18 cellular contexts compared by ENCODE assay signal in the genomic region with DNA sequence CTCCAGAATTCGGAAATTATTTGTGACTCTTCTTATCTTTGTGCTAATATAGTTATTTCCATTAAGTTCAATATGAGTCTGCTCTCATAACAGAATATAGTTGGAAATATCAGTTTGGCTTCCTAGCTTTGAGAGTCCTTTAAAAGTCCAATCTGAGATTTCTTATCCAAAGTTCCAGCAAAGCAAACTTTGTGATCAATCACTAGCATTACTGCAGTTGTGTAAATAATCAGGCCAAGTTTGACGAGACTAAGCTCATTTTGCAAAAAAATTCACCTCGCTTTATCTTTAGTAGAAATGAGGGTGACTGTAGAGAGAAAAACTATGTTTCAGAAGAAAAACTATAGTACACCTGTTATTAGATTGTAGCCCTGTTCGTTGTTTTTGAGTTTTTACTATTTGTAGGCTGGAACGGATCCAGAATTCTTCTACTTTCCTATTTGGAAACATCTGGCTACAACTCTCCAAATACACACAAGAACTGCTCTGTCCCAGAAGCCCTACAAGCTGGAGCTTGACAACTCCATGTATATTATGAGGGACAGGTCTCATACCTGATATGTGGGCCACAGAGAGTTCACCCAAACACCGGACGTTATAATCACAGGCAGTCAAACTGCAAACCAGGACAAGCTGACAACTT. TPM values are rescaled to one million over a fixed set of nuclear protein-coding genes. Genes with fewer than 3 reads are reported as not detected.
A peak's percentile ranks its signal among the peaks of the same experiment; 100 is the strongest.
DNase-seq lines count a peak whose midpoint lies in the region; ATAC-seq and TF ChIP-seq lines count a peak whose summit lies in the region.
"Had no signal": no experiment of that assay in that cellular context is flagged by ENCODE, and none has a peak within 500 bp of the region (broad histone marks: within the 10 kb centered on the region; RNA-seq: fewer than 3 reads in every experiment).

No MANE protein-coding gene starts in this region.

- no peaks in the 10 kb centered on the region for H3K9me3 Mint-ChIP-seq in activated naive CD8-positive, alpha-beta T cell (ENCODE audit: low read depth)
- H3K9me3 Mint-ChIP-seq in activated naive CD8-positive, alpha-beta T cell treated with anti-CD3 and anti-CD28 coated beads, Interleukin-2, amount 50 U/mL, for 24 hours = no peaks in the 10 kb centered on the region
- no peaks in the 10 kb centered on the region for H3K9me3 Mint-ChIP-seq in activated T-helper 2 cell treated with anti-CD3 and anti-CD28 coated beads, Interferon-gamma antibody, Interleukin-2, Interleukin-4, amounts not matched to agents 10 μg/mL and 5 μg/mL and 100 μg/mL, durations not matched to agents 14 hours and 24 hours and 36 hours

- ATAC-seq in activated naive CD8-positive, alpha-beta T cell treated with anti-CD3 and anti-CD28 coated beads, Interleukin-2, amount 50 U/mL, for 24 hours = no peak
- ATAC-seq in left lobe of liver (peak; percentile 77), upper lobe of left lung (ENCODE audit: low FRiP score in 2 of 2) (no peak)
- ATAC-seq: right cardiac atrium, upper lobe of right lung had no signal

- H3K27me3 Mint-ChIP-seq in activated naive CD8-positive, alpha-beta T cell = no peaks in the 10 kb centered on the region
- no peaks in the 10 kb centered on the region for H3K27me3 Mint-ChIP-seq in activated naive CD8-positive, alpha-beta T cell treated with anti-CD3 and anti-CD28 coated beads, Interleukin-2, amount 50 U/mL, for 24 hours
- no peaks in the 10 kb centered on the region for H3K27me3 Mint-ChIP-seq in activated T-helper 2 cell treated with anti-CD3 and anti-CD28 coated beads, Interferon-gamma antibody, Interleukin-2, Interleukin-4, amounts not matched to agents 10 μg/mL and 5 μg/mL and 100 μg/mL, durations not matched to agents 14 hours and 24 hours and 36 hours (ENCODE audit: low read depth)

- peaks cover 29% of the 10 kb centered on the region for H3K4me1 ChIP-seq in suprapubic skin
- peaks cover 32 to 71% (median 36%) of the 10 kb centered on the region in 4 donors for H3K4me1 ChIP-seq in upper lobe of left lung

- H3K4me1 Mint-ChIP-seq in activated naive CD8-positive, alpha-beta T cell (ENCODE audit: low read depth) = peaks cover 88% of the 10 kb centered on the region
- peaks cover 80% of the 10 kb centered on the region for H3K4me1 Mint-ChIP-seq in activated naive CD8-positive, alpha-beta T cell treated with anti-CD3 and anti-CD28 coated beads, Interleukin-2, amount 50 U/mL, for 24 hours
- H3K4me1 Mint-ChIP-seq in activated T-helper 2 cell treated with anti-CD3 and anti-CD28 coated beads, Interferon-gamma antibody, Interleukin-2, Interleukin-4, amounts not matched to agents 10 μg/mL and 5 μg/mL and 100 μg/mL, durations not matched to agents 14 hours and 24 hours and 36 hours (ENCODE audit: low read depth) = peaks cover 80% of the 10 kb centered on the region

- TF ChIP-seq POLR2A in suprapubic skin (IDR thresholded peaks at IDR 0.05) (no peak), upper lobe of left lung (IDR thresholded peaks at IDR 0.05) (no peak)

- H3K27ac Mint-ChIP-seq in activated naive CD8-positive, alpha-beta T cell = peak overlapping the region; percentile 43
- no peak overlapping the region for H3K27ac Mint-ChIP-seq in activated naive CD8-positive, alpha-beta T cell treated with anti-CD3 and anti-CD28 coated beads, Interleukin-2, amount 50 U/mL, for 24 hours
- peak overlapping the region; percentile 31 for H3K27ac Mint-ChIP-seq in activated T-helper 2 cell treated with anti-CD3 and anti-CD28 coated beads, Interferon-gamma antibody, Interleukin-2, Interleukin-4, amounts not matched to agents 10 μg/mL and 5 μg/mL and 100 μg/mL, durations not matched to agents 14 hours and 24 hours and 36 hours

- DNase-seq in activated naive CD8-positive, alpha-beta T cell treated with anti-CD3 and anti-CD28 coated beads, Interleukin-2, amount 50 U/mL, for 24 hours = no peak
- no peak for DNase-seq in activated T-helper 2 cell treated with anti-CD3 and anti-CD28 coated beads, Interferon-gamma antibody, Interleukin-2, Interleukin-4, amounts not matched to agents 10 μg/mL and 5 μg/mL and 100 μg/mL, durations not matched to agents 14 hours and 24 hours and 36 hours (ENCODE audit: low spot score)
- DNase-seq in left lobe of liver (ENCODE audit: low spot score) (no peak), suprapubic skin (ENCODE audit: low spot score in 2 of 2) (no peak), cerebellar cortex (ENCODE audit: low spot score) (no peak), NCI-H1417 treated with DMSO at 0.1 percent for 48 hours (lab: John Stamatoyannopoulos, UW) (no peak), upper lobe of left lung (no peak)
- DNase-seq: aorta; COR-L47; EL; MM.1S; NCI-H1694; NCI-H446; right cardiac atrium; stimulated activated naive CD4-positive, alpha-beta T cell; upper lobe of right lung had no signal

- H3K27ac ChIP-seq in suprapubic skin (peak overlapping the region; percentile 10), upper lobe of left lung (no peak overlapping the region)
- H3K27ac ChIP-seq: RWPE1, upper lobe of right lung had no signal

- no peaks in the 10 kb centered on the region for H3K36me3 ChIP-seq in suprapubic skin
- no peaks in the 10 kb centered on the region for H3K36me3 ChIP-seq in upper lobe of left lung
- H3K36me3 ChIP-seq: upper lobe of right lung had no signal

- H3K9me3 ChIP-seq in suprapubic skin (no peaks in the 10 kb centered on the region), upper lobe of left lung (no peaks in the 10 kb centered on the region)
- H3K9me3 ChIP-seq: upper lobe of right lung had no signal

- peak overlapping the region; percentile 61 for H3K4me3 Mint-ChIP-seq in activated naive CD8-positive, alpha-beta T cell
- no peak overlapping the region for H3K4me3 Mint-ChIP-seq in activated naive CD8-positive, alpha-beta T cell treated with anti-CD3 and anti-CD28 coated beads, Interleukin-2, amount 50 U/mL, for 24 hours
- peak overlapping the region; percentile 28 for H3K4me3 Mint-ChIP-seq in activated T-helper 2 cell treated with anti-CD3 and anti-CD28 coated beads, Interferon-gamma antibody, Interleukin-2, Interleukin-4, amounts not matched to agents 10 μg/mL and 5 μg/mL and 100 μg/mL, durations not matched to agents 14 hours and 24 hours and 36 hours (ENCODE audit: low read depth)

- H3K4me3 ChIP-seq in suprapubic skin (no peak overlapping the region), upper lobe of left lung (no peak overlapping the region)
- H3K4me3 ChIP-seq: upper lobe of right lung had no signal

- TF ChIP-seq EP300 in suprapubic skin (IDR thresholded peaks at IDR 0.05) (no peak), upper lobe of left lung (IDR thresholded peaks at IDR 0.05) (no peak)

- H3K27me3 ChIP-seq in suprapubic skin = no peaks in the 10 kb centered on the region
- no peaks in the 10 kb centered on the region for H3K27me3 ChIP-seq in upper lobe of left lung
- H3K27me3 ChIP-seq: upper lobe of right lung had no signal

- intact Hi-C loops in activated T-helper 2 cell treated with anti-CD3 and anti-CD28 coated beads, Interferon-gamma antibody, Interleukin-2, Interleukin-4, amounts not matched to agents 10 μg/mL and 5 μg/mL and 100 μg/mL, durations not matched to agents 14 hours and 24 hours and 36 hours (cut with micrococcal nuclease) = loop anchor here (1.0 to 5.0 kb wide), 5 partner anchors 14 to 41 kb away; no protein-coding TSS in a partner anchor

- WGBS in suprapubic skin = 50% methylated on average over 7 of the region's 7 CpGs
- WGBS in upper lobe of left lung, 2 donors = 62 to 63% methylated on average over 7 of the region's 7 CpGs

- TF ChIP-seq CTCF in suprapubic skin (IDR thresholded peaks at IDR 0.05) = no peak
- TF ChIP-seq CTCF in upper lobe of left lung (IDR thresholded peaks at IDR 0.05) = no peak

- no peaks in the 10 kb centered on the region for H3K36me3 Mint-ChIP-seq in activated naive CD8-positive, alpha-beta T cell
- peaks cover 2% of the 10 kb centered on the region for H3K36me3 Mint-ChIP-seq in activated naive CD8-positive, alpha-beta T cell treated with anti-CD3 and anti-CD28 coated beads, Interleukin-2, amount 50 U/mL, for 24 hours (ENCODE audit: low read depth)
- H3K36me3 Mint-ChIP-seq in activated T-helper 2 cell treated with anti-CD3 and anti-CD28 coated beads, Interferon-gamma antibody, Interleukin-2, Interleukin-4, amounts not matched to agents 10 μg/mL and 5 μg/mL and 100 μg/mL, durations not matched to agents 14 hours and 24 hours and 36 hours (ENCODE audit: low read depth) = peaks cover 20% of the 10 kb centered on the region

RNA-seq across cellular contexts. Expression of a gene that starts 47.8 kb away (rescaled TPM):
- total RNA-seq in activated T-helper 2 cell treated with anti-CD3 and anti-CD28 coated beads, Interferon-gamma antibody, Interleukin-2, Interleukin-4, amounts not matched to agents 10 μg/mL and 5 μg/mL and 100 μg/mL, durations not matched to agents 14 hours and 24 hours and 36 hours = 133 and 136 TPM in 2 replicates
- total RNA-seq in left lobe of liver (36.9 TPM), suprapubic skin (10 to 100 TPM; 43.0 to 58.3 (median 51.7) TPM), upper lobe of left lung (100 to 1,000 TPM in 2 of 6 donors, 10 to 100 TPM in 4; 82.8 to 161 (median 96.8) TPM)
